Comparison of ENCODE assay signal across 20 cellular contexts in genomic region chr6:110980227-110980626, GRCh38. TPM values are rescaled to one million over a fixed set of nuclear protein-coding genes. Genes with fewer than 3 reads are reported as not detected.
DNase-seq lines count a peak whose midpoint lies in the region; ATAC-seq and TF ChIP-seq lines count a peak whose summit lies in the region.
"Had no signal": no experiment of that assay in that cellular context is flagged by ENCODE, and none has a peak within 500 bp of the region (broad histone marks: within the 10 kb centered on the region; RNA-seq: fewer than 3 reads in every experiment).

No MANE protein-coding gene starts in this region.

- H3K4ac ChIP-seq in H9 (ENCODE audit: low read depth, low read length): no peak overlapping the region

- H3T11ph ChIP-seq in H9 (ENCODE audit: low read length): no peak overlapping the region

- H4K91ac ChIP-seq in H9 (ENCODE audit: insufficient read length, low read depth, low read length): no peak overlapping the region

- POLR2A ChIA-PET in activated CD4-positive, alpha-beta T cell treated with anti-CD3 and anti-CD28 coated beads for 36 hours (lab: Charles Lee): no interaction called here

- intact Hi-C loops in activated CD4-positive, alpha-beta T cell treated with anti-CD3 and anti-CD28 coated beads for 36 hours (cut with DNase I, micrococcal nuclease): loop anchor here in 1 of 2 experiments (2.0 to 5.0 kb wide), 2 partner anchors 21 to 33 kb away; partner anchors contain the start of gene GTF3C6

- H3K4me3 Mint-ChIP-seq in activated CD4-positive, alpha-beta T cell treated with anti-CD3 and anti-CD28 coated beads for 36 hours: peak overlapping the region; percentile 99
- H3K4me3 Mint-ChIP-seq in H9: peak overlapping the region; percentile 98 to 99
- H3K4me3 Mint-ChIP-seq in activated naive CD8-positive, alpha-beta T cell: peak overlapping the region; percentile 99
- H3K4me3 Mint-ChIP-seq in nephron: peak overlapping the region; percentile 99 to 100 (median 99)

- peaks cover 36% of the 10 kb centered on the region for H3K36me3 Mint-ChIP-seq in activated CD4-positive, alpha-beta T cell treated with anti-CD3 and anti-CD28 coated beads for 36 hours (ENCODE audit: low read depth)
- H3K36me3 Mint-ChIP-seq in H9 (ENCODE audit: insufficient read depth in 1 of 3, low read depth in 3 of 3) (peaks cover 17 to 31% (median 29%) of the 10 kb centered on the region in 3 experiments), nephron (ENCODE audit: low read depth) (peaks cover 38% of the 10 kb centered on the region)
- peaks cover 12% of the 10 kb centered on the region for H3K36me3 Mint-ChIP-seq in activated naive CD8-positive, alpha-beta T cell

- no peak overlapping the region for H4K5ac ChIP-seq in H9 (ENCODE audit: insufficient read length, low read depth, low read length)

- no peak overlapping the region for H2BK15ac ChIP-seq in H9 (ENCODE audit: low read depth, low read length)

- peaks cover 27% of the 10 kb centered on the region for H3K4me1 Mint-ChIP-seq in activated CD4-positive, alpha-beta T cell treated with anti-CD3 and anti-CD28 coated beads for 36 hours
- peaks cover 6 to 11% of the 10 kb centered on the region in 2 experiments for H3K4me1 Mint-ChIP-seq in H9
- H3K4me1 Mint-ChIP-seq in activated naive CD8-positive, alpha-beta T cell (ENCODE audit: low read depth): peaks cover 31% of the 10 kb centered on the region
- peaks cover 15% of the 10 kb centered on the region for H3K4me1 Mint-ChIP-seq in nephron

- no peak for ATAC-seq in activated CD4-positive, alpha-beta T cell treated with anti-CD3 and anti-CD28 coated beads for 36 hours
- ATAC-seq in GM21447 (IDR thresholded peaks at IDR 0.05; ENCODE audit: unreplicated experiment): no peak
- no peak for ATAC-seq in HG02588 (IDR thresholded peaks at IDR 0.05; ENCODE audit: unreplicated experiment)
- ATAC-seq: PC-3 had no signal

- no peak overlapping the region for H2AFZ ChIP-seq in H9 (ENCODE audit: low read length)

- peak overlapping the region; percentile 72 for H3K27ac Mint-ChIP-seq in activated CD4-positive, alpha-beta T cell treated with anti-CD3 and anti-CD28 coated beads for 36 hours
- H3K27ac Mint-ChIP-seq in H9: no peak overlapping the region
- no peak overlapping the region for H3K27ac Mint-ChIP-seq in activated naive CD8-positive, alpha-beta T cell
- H3K27ac Mint-ChIP-seq in nephron: peak overlapping the region; percentile 80 to 99 (median 95)

- no peak overlapping the region for H3K23ac ChIP-seq in H9 (ENCODE audit: insufficient read length, low read depth, low read length)

- no peak overlapping the region for H2AK5ac ChIP-seq in H9 (ENCODE audit: insufficient read length, low read length)

- peaks cover 16% of the 10 kb centered on the region; the same call in 1 of the 2 replicates for H3K79me2 ChIP-seq in H9 (ENCODE audit: insufficient read depth, low read length)

- no peaks in the 10 kb centered on the region for H3K27me3 Mint-ChIP-seq in activated CD4-positive, alpha-beta T cell treated with anti-CD3 and anti-CD28 coated beads for 36 hours
- peaks cover 2% of the 10 kb centered on the region; the same call in 1 of the 2 replicates for H3K27me3 Mint-ChIP-seq in H9 (ENCODE audit: low read depth)
- H3K27me3 Mint-ChIP-seq in activated naive CD8-positive, alpha-beta T cell: no peaks in the 10 kb centered on the region
- H3K27me3 Mint-ChIP-seq in nephron (ENCODE audit: low read depth): no peaks in the 10 kb centered on the region

- H3K79me1 ChIP-seq in H9 (ENCODE audit: insufficient read depth, low read depth, low read length, poor library complexity, severe bottlenecking): peaks cover 7% of the 10 kb centered on the region

- H3K14ac ChIP-seq in H9 (ENCODE audit: insufficient read depth, low read length): no peak overlapping the region

- no peaks in the 10 kb centered on the region for H3K9me3 Mint-ChIP-seq in activated CD4-positive, alpha-beta T cell treated with anti-CD3 and anti-CD28 coated beads for 36 hours (ENCODE audit: low read depth)
- H3K9me3 Mint-ChIP-seq in H9: peaks cover 9 to 13% of the 10 kb centered on the region in 2 experiments
- no peaks in the 10 kb centered on the region for H3K9me3 Mint-ChIP-seq in activated naive CD8-positive, alpha-beta T cell (ENCODE audit: low read depth)
- peaks cover 20% of the 10 kb centered on the region for H3K9me3 Mint-ChIP-seq in nephron

- no CpG with 5 or more reads among the region's 5 CpGs for WGBS in H9 (ENCODE audit: extremely low coverage, insufficient read length, low lambda C conversion rate)

- H3K9ac ChIP-seq in H9 (ENCODE audit: extremely low read depth, insufficient read length, low read length): no peak overlapping the region
- H3K9ac ChIP-seq: SK-N-SH had no signal

- CTCF ChIA-PET in activated CD4-positive, alpha-beta T cell treated with anti-CD3 and anti-CD28 coated beads for 36 hours (lab: Charles Lee): interaction anchor here (0.7 kb wide), 1 partner anchor 447 kb away, joined by 3 read pairs; no protein-coding TSS in a partner anchor

- H4K8ac ChIP-seq in H9 (replicated peaks; ENCODE audit: insufficient read length, low read depth, low read length): no peak overlapping the region

- no peaks in the 10 kb centered on the region for H3K9me3 ChIP-seq in H9 (ENCODE audit: control insufficient read depth, low read depth, low read length)
- H3K9me3 ChIP-seq: SK-N-SH, tibial artery had no signal

- H2BK5ac ChIP-seq in H9 (ENCODE audit: insufficient read length, low read length): no peak overlapping the region

- no peak overlapping the region for H3K56ac ChIP-seq in H9 (ENCODE audit: insufficient read length, low read depth, low read length)

- no peak overlapping the region for H3K27ac ChIP-seq in H9 (ENCODE audit: insufficient read length, low read depth, low read length)
- H3K27ac ChIP-seq: tibial artery had no signal

- H3K4me2 ChIP-seq in H9 (ENCODE audit: insufficient read depth, insufficient read length, low read length): no peak overlapping the region

- TF ChIP-seq CTCF in H9 (conservative IDR thresholded peaks at IDR 0.05) (no peak), nephron (IDR thresholded peaks at IDR 0.05; ENCODE audit: unreplicated experiment in 3 of 3) (no peak)

- peaks cover 5% of the 10 kb centered on the region for H3K23me2 ChIP-seq in H9 (ENCODE audit: insufficient read length, low read depth, low read length, poor library complexity, severe bottlenecking)

- H2BK120ac ChIP-seq in H9 (ENCODE audit: low read depth, low read length, poor library complexity, severe bottlenecking): no peak overlapping the region

- H4K20me1 ChIP-seq in H9 (ENCODE audit: control insufficient read depth, insufficient read depth, insufficient read length): no peaks in the 10 kb centered on the region

- no peak overlapping the region for H3K18ac ChIP-seq in H9 (ENCODE audit: insufficient read length, low read depth, low read length)

- no peaks in the 10 kb centered on the region for H3K27me3 ChIP-seq in H9 (ENCODE audit: insufficient read depth, low read length)
- H3K27me3 ChIP-seq: tibial artery had no signal

- H2BK12ac ChIP-seq in H9 (ENCODE audit: insufficient read length, low read depth, low read length): no peak overlapping the region

- no peaks in the 10 kb centered on the region for H3K4me1 ChIP-seq in H9 (ENCODE audit: insufficient read depth, low read length)

- no peak for DNase-seq in activated CD4-positive, alpha-beta T cell treated with anti-CD3 and anti-CD28 coated beads for 36 hours
- DNase-seq in activated CD4-positive, alpha-beta T cell treated with anti-CD3 and anti-CD28 coated beads, Interleukin-2, amount 50 U/mL, for 1 hour: no peak
- DNase-seq in H9 (no peak), GM19240 (ENCODE audit: insufficient read length, low spot score) (no peak)
- DNase-seq: aorta; cortex of kidney; glutamatergic neuron; mesenchymal stem cell; NCI-H187; NCI-H524 treated with DMSO at 0.1 percent for 48 hours; nucleus accumbens; PC-3; SK-N-SH; stimulated activated CD4-positive, alpha-beta T cell treated with anti-CD3 and anti-CD28 coated beads, Interleukin-4, amount 100 ng/mL, for 1 hour; stimulated activated CD8-positive, alpha-beta memory T cell treated with anti-CD3 and anti-CD28 coated beads, Interleukin-4, amount 100 ng/mL, for 48 hours; tibial artery had no signal

- no peak overlapping the region for H2BK20ac ChIP-seq in H9 (ENCODE audit: low read depth, low read length, poor library complexity, severe bottlenecking)

RNA-seq across cellular contexts. Expression of gene RPF2, which starts 1.6 kb away (rescaled TPM):
- 10 to 100 TPM; 64.5 to 71.4 TPM for total RNA-seq in activated CD4-positive, alpha-beta T cell treated with anti-CD3 and anti-CD28 coated beads for 36 hours
- total RNA-seq in H9 (2021): 77.2 and 78.3 TPM in 2 replicates

RNA-seq across cellular contexts. Expression of gene GTF3C6, which starts 21.7 kb away (rescaled TPM):
- 100 to 1,000 TPM in 1 of 2 experiments, 10 to 100 TPM in 1; 93.0 to 106 TPM for total RNA-seq in activated CD4-positive, alpha-beta T cell treated with anti-CD3 and anti-CD28 coated beads for 36 hours
- total RNA-seq in H9 (2021): 101 and 106 TPM in 2 replicates

Comparison
In these comparisons a context has a peak if more than half of its experiments do, and no peak if none do; other contexts are left out.
1. H3K27ac Mint-ChIP-seq: peak in activated CD4-positive, alpha-beta T cell treated with anti-CD3 and anti-CD28 coated beads for 36 hours (single experiment) and nephron (3 of 3); none in H9 (0 of 3) and activated naive CD8-positive, alpha-beta T cell (single experiment).
2. Peak in every context shown above with its lines, with median percentiles within 50 percentile points of each other: H3K4me3 Mint-ChIP-seq.